Comparison of ENCODE assay signal across 30 cellular contexts in genomic region chrX:75648803-75649588, GRCh38.
"Had no signal": no experiment of that assay in that cellular context is flagged by ENCODE, and none has a peak within 500 bp of the region (broad histone marks: within the 10 kb centered on the region; RNA-seq: fewer than 3 reads in every experiment).

No MANE protein-coding gene starts in this region.

- H3K27me3 Mint-ChIP-seq: activated CD4-positive, alpha-beta T cell treated with anti-CD3 and anti-CD28 coated beads for 36 hours; activated CD4-positive, alpha-beta T cell treated with anti-CD3 and anti-CD28 coated beads, Interleukin-2, amount 10 ng/mL, durations not matched to agents 7 days and 5 days; brain had no signal

- DNase-seq: activated CD4-positive, alpha-beta T cell treated with anti-CD3 and anti-CD28 coated beads for 36 hours; activated CD4-positive, alpha-beta T cell treated with anti-CD3 and anti-CD28 coated beads, Interleukin-2, amount 10 ng/mL, durations not matched to agents 7 days and 5 days; activated CD4-positive, alpha-beta T cell treated with anti-CD3 and anti-CD28 coated beads, Interleukin-2, amount 50 U/mL, for 48 hours; activated CD8-positive, alpha-beta T cell treated with anti-CD3 and anti-CD28 coated beads, Interleukin-2, amount 10 ng/mL, durations not matched to agents 7 days and 5 days; activated gamma-delta T cell treated with Interleukin-2 at 50 U/mL for 16 hours; activated naive CD4-positive, alpha-beta T cell treated with anti-CD3 and anti-CD28 coated beads for 36 hours; activated T-cell treated with anti-CD3 and anti-CD28 coated beads for 4 hours; activated T-cell treated with anti-CD3 and anti-CD28 coated beads, Interleukin-2, amount 50 U/mL, for 4 hours; adrenal gland; central memory CD4-positive, alpha-beta T cell; NCI-H1048; NCI-H1105 treated with DMSO at 0.1 percent for 48 hours; NCI-H1436; NCI-H1694; NCI-H1930; NCI-H345; NCI-H524 treated with DMSO at 0.1 percent for 48 hours; NK-92 treated with Interleukin-12 subunit alpha and Interleukin-12 subunit beta, amount 100 ng/mL, for 24 hours; PC-3; Peyer's patch; RPMI8226; SIG-M5; SW 1271; T-helper 1 cell; T-helper 2 cell; T-helper 9 cell had no signal

- H3K27me3 ChIP-seq: adrenal gland, Peyer's patch had no signal

- H3K4me1 Mint-ChIP-seq: activated CD4-positive, alpha-beta T cell treated with anti-CD3 and anti-CD28 coated beads for 36 hours; activated CD4-positive, alpha-beta T cell treated with anti-CD3 and anti-CD28 coated beads, Interleukin-2, amount 10 ng/mL, durations not matched to agents 7 days and 5 days; brain had no signal

- ATAC-seq: activated CD4-positive, alpha-beta T cell treated with anti-CD3 and anti-CD28 coated beads for 36 hours; activated CD4-positive, CD25-positive, alpha-beta regulatory T cell treated with anti-CD3 and anti-CD28 coated beads, Interleukin-2, amount 50 U/mL, for 24 hours; activated CD8-positive, alpha-beta T cell treated with anti-CD3 and anti-CD28 coated beads, Interleukin-2, amount 10 ng/mL, durations not matched to agents 7 days and 5 days; activated naive CD4-positive, alpha-beta T cell treated with anti-CD3 and anti-CD28 coated beads, Interleukin-2, amount 50 U/mL, for 72 hours; activated T-cell treated with anti-CD3 and anti-CD28 coated beads, Interleukin-2, amount 50 U/mL, for 4 hours; PC-3 had no signal

- H3K4me3 Mint-ChIP-seq: activated CD4-positive, alpha-beta T cell treated with anti-CD3 and anti-CD28 coated beads for 36 hours; activated CD4-positive, alpha-beta T cell treated with anti-CD3 and anti-CD28 coated beads, Interleukin-2, amount 10 ng/mL, durations not matched to agents 7 days and 5 days; activated CD8-positive, alpha-beta T cell treated with anti-CD3 and anti-CD28 coated beads, Interleukin-2, amount 10 ng/mL, durations not matched to agents 7 days and 5 days; activated naive CD4-positive, alpha-beta T cell treated with anti-CD3 and anti-CD28 coated beads for 36 hours; activated T-cell treated with anti-CD3 and anti-CD28 coated beads, Interleukin-2, amount 50 U/mL, for 4 hours; activated T-helper 1 cell treated with anti-CD3 and anti-CD28 coated beads, Interleukin-12 subunit alpha, Interleukin-12 subunit beta, Interleukin-2, Interleukin-4 antibody, amounts not matched to agents 30 ng/mL and 10 ng/mL and 1 ng/mL, durations not matched to agents 14 hours and 24 hours and 36 hours; brain had no signal

- H3K27ac Mint-ChIP-seq: activated CD4-positive, alpha-beta T cell treated with anti-CD3 and anti-CD28 coated beads for 36 hours; activated CD4-positive, alpha-beta T cell treated with anti-CD3 and anti-CD28 coated beads, Interleukin-2, amount 10 ng/mL, durations not matched to agents 7 days and 5 days; activated CD8-positive, alpha-beta T cell treated with anti-CD3 and anti-CD28 coated beads, Interleukin-2, amount 10 ng/mL, durations not matched to agents 7 days and 5 days; activated naive CD4-positive, alpha-beta T cell treated with anti-CD3 and anti-CD28 coated beads for 36 hours; activated T-helper 1 cell treated with anti-CD3 and anti-CD28 coated beads, Interleukin-12 subunit alpha, Interleukin-12 subunit beta, Interleukin-2, Interleukin-4 antibody, amounts not matched to agents 30 ng/mL and 10 ng/mL and 1 ng/mL, durations not matched to agents 14 hours and 24 hours and 36 hours; brain had no signal

- H3K4me3 ChIP-seq: adrenal gland, Peyer's patch had no signal

- H3K4me1 ChIP-seq: adrenal gland, Peyer's patch had no signal

- H3K36me3 ChIP-seq: adrenal gland, Peyer's patch had no signal

- H3K27ac ChIP-seq: adrenal gland, Peyer's patch had no signal

- H3K9me3 ChIP-seq: Peyer's patch had no signal
